1 cellular context compared by ENCODE assay signal in the genomic region with DNA sequence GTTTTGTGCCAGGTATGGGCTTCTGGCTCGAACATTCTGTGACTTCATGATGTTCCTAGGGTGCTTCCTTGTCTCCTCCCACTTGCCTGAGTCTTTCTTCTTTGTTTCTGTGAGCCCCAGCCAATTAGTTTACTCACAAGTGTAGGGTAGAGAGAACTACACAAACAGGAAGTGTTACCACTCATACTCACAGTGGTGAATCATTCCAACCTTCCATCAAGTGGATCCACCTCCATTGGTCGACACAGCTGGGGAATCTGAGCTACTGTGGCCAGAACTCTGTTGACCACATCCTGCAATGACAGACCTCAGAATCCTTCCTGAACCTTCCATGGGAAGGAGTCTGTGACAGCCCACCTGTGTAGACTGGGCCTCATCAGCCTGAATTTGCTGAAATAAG.
TF ChIP-seq lines count a peak whose summit lies in the region.

No MANE protein-coding gene starts in this region.

TF ChIP-seq in WTC11, 78 proteins besides CTCF, POLR2A, EP300 and RAD21 (continued from another document):
- TF ChIP-seq, protein P1, sequence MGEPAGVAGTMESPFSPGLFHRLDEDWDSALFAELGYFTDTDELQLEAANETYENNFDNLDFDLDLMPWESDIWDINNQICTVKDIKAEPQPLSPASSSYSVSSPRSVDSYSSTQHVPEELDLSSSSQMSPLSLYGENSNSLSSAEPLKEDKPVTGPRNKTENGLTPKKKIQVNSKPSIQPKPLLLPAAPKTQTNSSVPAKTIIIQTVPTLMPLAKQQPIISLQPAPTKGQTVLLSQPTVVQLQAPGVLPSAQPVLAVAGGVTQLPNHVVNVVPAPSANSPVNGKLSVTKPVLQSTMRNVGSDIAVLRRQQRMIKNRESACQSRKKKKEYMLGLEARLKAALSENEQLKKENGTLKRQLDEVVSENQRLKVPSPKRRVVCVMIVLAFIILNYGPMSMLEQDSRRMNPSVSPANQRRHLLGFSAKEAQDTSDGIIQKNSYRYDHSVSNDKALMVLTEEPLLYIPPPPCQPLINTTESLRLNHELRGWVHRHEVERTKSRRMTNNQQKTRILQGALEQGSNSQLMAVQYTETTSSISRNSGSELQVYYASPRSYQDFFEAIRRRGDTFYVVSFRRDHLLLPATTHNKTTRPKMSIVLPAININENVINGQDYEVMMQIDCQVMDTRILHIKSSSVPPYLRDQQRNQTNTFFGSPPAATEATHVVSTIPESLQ (CRISPR knock-in tag; IDR thresholded peaks at IDR 0.05), result no peak
- no peak for TF ChIP-seq PREB (CRISPR knock-in tag; IDR thresholded peaks at IDR 0.05; ENCODE audit: borderline replicate concordance)
- no peak for TF ChIP-seq ZMAT4 (CRISPR knock-in tag; IDR thresholded peaks at IDR 0.05)
- no peak for TF ChIP-seq HMGA2 (CRISPR knock-in tag; IDR thresholded peaks at IDR 0.05)
- TF ChIP-seq, protein P2, sequence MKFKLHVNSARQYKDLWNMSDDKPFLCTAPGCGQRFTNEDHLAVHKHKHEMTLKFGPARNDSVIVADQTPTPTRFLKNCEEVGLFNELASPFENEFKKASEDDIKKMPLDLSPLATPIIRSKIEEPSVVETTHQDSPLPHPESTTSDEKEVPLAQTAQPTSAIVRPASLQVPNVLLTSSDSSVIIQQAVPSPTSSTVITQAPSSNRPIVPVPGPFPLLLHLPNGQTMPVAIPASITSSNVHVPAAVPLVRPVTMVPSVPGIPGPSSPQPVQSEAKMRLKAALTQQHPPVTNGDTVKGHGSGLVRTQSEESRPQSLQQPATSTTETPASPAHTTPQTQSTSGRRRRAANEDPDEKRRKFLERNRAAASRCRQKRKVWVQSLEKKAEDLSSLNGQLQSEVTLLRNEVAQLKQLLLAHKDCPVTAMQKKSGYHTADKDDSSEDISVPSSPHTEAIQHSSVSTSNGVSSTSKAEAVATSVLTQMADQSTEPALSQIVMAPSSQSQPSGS (CRISPR knock-in tag; IDR thresholded peaks at IDR 0.05; ENCODE audit: borderline replicate concordance, low read depth), result no peak
- TF ChIP-seq TEAD1 (CRISPR knock-in tag; IDR thresholded peaks at IDR 0.05), result no peak
TF ChIP-seq in WTC11: peak in this region for 0.
